ENCODE assay signal across 17 cellular contexts in genomic region chr1:205766038-205766437, GRCh38. TPM values are rescaled to one million over a fixed set of nuclear protein-coding genes. Genes with fewer than 3 reads are reported as not detected.
DNase-seq lines count a peak whose midpoint lies in the region; ATAC-seq, FAIRE-seq and TF ChIP-seq lines count a peak whose summit lies in the region.
"Had no signal": no experiment of that assay in that cellular context is flagged by ENCODE, and none has a peak within 500 bp of the region (broad histone marks: within the 10 kb centered on the region; RNA-seq: fewer than 3 reads in every experiment).

No MANE protein-coding gene starts in this region.

- FAIRE-seq in HTR-8/SVneo (lab: Jason Lieb, UNC), result no peak
- FAIRE-seq: H1 had no signal

- no peaks in the 10 kb centered on the region for H3K4me1 ChIP-seq in CD8-positive, alpha-beta T cell (ENCODE audit: insufficient read depth, low read length)
- H3K4me1 ChIP-seq in right lobe of liver, result no peaks in the 10 kb centered on the region
- H3K4me1 ChIP-seq in GM23338 (ENCODE audit: insufficient read depth), result no peaks in the 10 kb centered on the region

- no peak overlapping the region for H3K4me3 ChIP-seq in CD8-positive, alpha-beta T cell (ENCODE audit: low read depth, low read length)
- no peak overlapping the region for H3K4me3 ChIP-seq in right lobe of liver
- H3K4me3 ChIP-seq in GM23338, result no peak overlapping the region
- no peak overlapping the region for H3K4me3 ChIP-seq in MG63

- 57% methylated on average over 4 of the region's 5 CpGs for WGBS in right lobe of liver (ENCODE audit: insufficient coverage, low coverage, low lambda C conversion rate, missing lambda C conversion rate)

- no peaks in the 10 kb centered on the region for H3K9me2 ChIP-seq in GM23338 (ENCODE audit: insufficient read depth)

- intact Hi-C loops in CD8-positive, alpha-beta T cell (cut with DNase I, micrococcal nuclease), result no loop called here
- intact Hi-C loops in right lobe of liver (cut with DNase I), result no loop called here

- CTCF ChIA-PET in CD8-positive, alpha-beta T cell (lab: Charles Lee), result interaction anchor here (1.6 to 1.8 kb wide), 2 partner anchors 26 to 212 kb away, joined by 6 to 7 read pairs; no protein-coding TSS in a partner anchor

- H3K27ac ChIP-seq in CD8-positive, alpha-beta T cell (ENCODE audit: low read depth, low read length), result no peak overlapping the region
- H3K27ac ChIP-seq in right lobe of liver, result no peak overlapping the region
- H3K27ac ChIP-seq in GM23338 (ENCODE audit: low read depth), result no peak overlapping the region
- H3K27ac ChIP-seq: HL-60 had no signal

- no peak overlapping the region for H3K4me3 Mint-ChIP-seq in CD8-positive, alpha-beta T cell
- no peak overlapping the region for H3K4me3 Mint-ChIP-seq in GM23338
- H3K4me3 Mint-ChIP-seq: activated CD4-positive, alpha-beta memory T cell treated with anti-CD3 and anti-CD28 coated beads for 36 hours had no signal

- H3F3A ChIP-seq in GM23338 (replicated peaks; ENCODE audit: low read depth), result 0 out of 2 replicates have a peak, but pooled peaks cover 3% of the 10 kb centered on the region

- peak overlapping the region; percentile 75 for H3K27ac Mint-ChIP-seq in CD8-positive, alpha-beta T cell
- no peak overlapping the region for H3K27ac Mint-ChIP-seq in GM23338
- H3K27ac Mint-ChIP-seq: activated CD4-positive, alpha-beta memory T cell treated with anti-CD3 and anti-CD28 coated beads for 36 hours had no signal

- H4K20me1 ChIP-seq in GM23338 (replicated peaks; ENCODE audit: insufficient read depth), result no peaks in the 10 kb centered on the region

- peaks cover 21% of the 10 kb centered on the region for H3K36me3 ChIP-seq in CD8-positive, alpha-beta T cell (ENCODE audit: insufficient read depth, low read length)
- peaks cover 0 to 6% (median under 1%) of the 10 kb centered on the region in 4 donors for H3K36me3 ChIP-seq in right lobe of liver
- no peaks in the 10 kb centered on the region for H3K36me3 ChIP-seq in GM23338 (ENCODE audit: insufficient read depth)
- peaks cover 20% of the 10 kb centered on the region for H3K36me3 ChIP-seq in MG63

- POLR2A ChIA-PET in CD8-positive, alpha-beta T cell (lab: Charles Lee), result interaction anchor here (1.4 to 2.9 kb wide), 2 partner anchors 8 to 17 kb away, joined by 7 to 13 read pairs; partner anchors contain the start of genes NUCKS1 and RAB29

- H2AFZ ChIP-seq in GM23338, result no peak overlapping the region

- TF ChIP-seq POLR2A in right lobe of liver (IDR thresholded peaks at IDR 0.05), result no peak

- no peak overlapping the region for H3K4me2 ChIP-seq in GM23338

- peaks cover 46% of the 10 kb centered on the region for H3K36me3 Mint-ChIP-seq in CD8-positive, alpha-beta T cell
- H3K36me3 Mint-ChIP-seq in GM23338 (ENCODE audit: low read depth), result no peaks in the 10 kb centered on the region

- no peaks in the 10 kb centered on the region for H3K27me3 ChIP-seq in CD8-positive, alpha-beta T cell (ENCODE audit: insufficient read depth, low read length)
- H3K27me3 ChIP-seq in right lobe of liver, result no peaks in the 10 kb centered on the region
- no peaks in the 10 kb centered on the region for H3K27me3 ChIP-seq in GM23338 (ENCODE audit: insufficient read depth)
- no peaks in the 10 kb centered on the region for H3K27me3 ChIP-seq in MG63

- ATAC-seq in CD8-positive, alpha-beta T cell, result no peak
- ATAC-seq in right lobe of liver (no peak), GM23338 (no peak)

- H3K27me3 Mint-ChIP-seq in CD8-positive, alpha-beta T cell (ENCODE audit: low read depth), result no peaks in the 10 kb centered on the region
- peaks cover 2% of the 10 kb centered on the region for H3K27me3 Mint-ChIP-seq in GM23338 (ENCODE audit: insufficient read depth, low read depth, poor library complexity)
- H3K27me3 Mint-ChIP-seq: activated CD4-positive, alpha-beta memory T cell treated with anti-CD3 and anti-CD28 coated beads for 36 hours had no signal

- H3K9me3 Mint-ChIP-seq in CD8-positive, alpha-beta T cell, result no peaks in the 10 kb centered on the region
- no peaks in the 10 kb centered on the region for H3K9me3 Mint-ChIP-seq in GM23338
- H3K9me3 Mint-ChIP-seq: activated CD4-positive, alpha-beta memory T cell treated with anti-CD3 and anti-CD28 coated beads for 36 hours had no signal

- DNase-seq in CD8-positive, alpha-beta T cell, result no peak
- DNase-seq in HTR-8/SVneo (ENCODE audit: insufficient read length, low spot score) (peak; percentile 53), amniotic epithelial cell (ENCODE audit: low read depth) (peak; percentile 44), kidney tubule cell (ENCODE audit: low spot score) (peak; percentile 73), right lobe of liver (no peak), GM23338 (ENCODE audit: low spot score) (no peak), MG63 (no peak), NCI-H2227 (lab: John Stamatoyannopoulos, UW; ENCODE audit: unreplicated experiment) (no peak)
- DNase-seq: activated CD4-positive, alpha-beta memory T cell treated with anti-CD3 and anti-CD28 coated beads for 36 hours; activated gamma-delta T cell treated with Interleukin-2 at 50 U/mL for 16 hours; central memory CD4-positive, alpha-beta T cell; DMS53; glutamatergic neuron; NCI-H2029; NCI-H69 had no signal

- no peak for TF ChIP-seq CTCF in CD8-positive, alpha-beta T cell (IDR thresholded peaks at IDR 0.05)
- TF ChIP-seq CTCF in right lobe of liver (IDR thresholded peaks at IDR 0.05) (no peak), GM23338 (conservative IDR thresholded peaks at IDR 0.05; ENCODE audit: low read depth in 2 of 2) (no peak)

- H3K9me3 ChIP-seq in CD8-positive, alpha-beta T cell (ENCODE audit: low read length), result no peaks in the 10 kb centered on the region
- H3K9me3 ChIP-seq in right lobe of liver (no peaks in the 10 kb centered on the region), MG63 (0 out of 2 replicates have a peak, but pooled peaks cover 2% of the 10 kb centered on the region)

- H3K4me1 Mint-ChIP-seq in CD8-positive, alpha-beta T cell (ENCODE audit: low read depth), result peaks cover 12% of the 10 kb centered on the region
- H3K4me1 Mint-ChIP-seq in GM23338, result 0 out of 3 replicates have a peak, but pooled peaks cover 3% of the 10 kb centered on the region

- no peaks in the 10 kb centered on the region for H3K79me2 ChIP-seq in GM23338 (replicated peaks; ENCODE audit: insufficient read depth)

TF ChIP-seq in GM23338, 12 proteins besides CTCF, POLR2A, EP300 and RAD21 (continues in another document):
- TF ChIP-seq POLR2AphosphoS5 (IDR thresholded peaks at IDR 0.05; ENCODE audit: low read depth) (no peak), EZH2 (IDR thresholded peaks at IDR 0.05; ENCODE audit: low read depth, unreplicated experiment) (no peak), ZNF114 (CRISPR knock-in tag; IDR thresholded peaks at IDR 0.05) (no peak), STAT1 (IDR thresholded peaks at IDR 0.05; ENCODE audit: unreplicated experiment) (no peak), NANOG (IDR thresholded peaks at IDR 0.05; ENCODE audit: borderline replicate concordance) (no peak), ETS1 (IDR thresholded peaks at IDR 0.05) (no peak)
- TF ChIP-seq, protein P1, sequence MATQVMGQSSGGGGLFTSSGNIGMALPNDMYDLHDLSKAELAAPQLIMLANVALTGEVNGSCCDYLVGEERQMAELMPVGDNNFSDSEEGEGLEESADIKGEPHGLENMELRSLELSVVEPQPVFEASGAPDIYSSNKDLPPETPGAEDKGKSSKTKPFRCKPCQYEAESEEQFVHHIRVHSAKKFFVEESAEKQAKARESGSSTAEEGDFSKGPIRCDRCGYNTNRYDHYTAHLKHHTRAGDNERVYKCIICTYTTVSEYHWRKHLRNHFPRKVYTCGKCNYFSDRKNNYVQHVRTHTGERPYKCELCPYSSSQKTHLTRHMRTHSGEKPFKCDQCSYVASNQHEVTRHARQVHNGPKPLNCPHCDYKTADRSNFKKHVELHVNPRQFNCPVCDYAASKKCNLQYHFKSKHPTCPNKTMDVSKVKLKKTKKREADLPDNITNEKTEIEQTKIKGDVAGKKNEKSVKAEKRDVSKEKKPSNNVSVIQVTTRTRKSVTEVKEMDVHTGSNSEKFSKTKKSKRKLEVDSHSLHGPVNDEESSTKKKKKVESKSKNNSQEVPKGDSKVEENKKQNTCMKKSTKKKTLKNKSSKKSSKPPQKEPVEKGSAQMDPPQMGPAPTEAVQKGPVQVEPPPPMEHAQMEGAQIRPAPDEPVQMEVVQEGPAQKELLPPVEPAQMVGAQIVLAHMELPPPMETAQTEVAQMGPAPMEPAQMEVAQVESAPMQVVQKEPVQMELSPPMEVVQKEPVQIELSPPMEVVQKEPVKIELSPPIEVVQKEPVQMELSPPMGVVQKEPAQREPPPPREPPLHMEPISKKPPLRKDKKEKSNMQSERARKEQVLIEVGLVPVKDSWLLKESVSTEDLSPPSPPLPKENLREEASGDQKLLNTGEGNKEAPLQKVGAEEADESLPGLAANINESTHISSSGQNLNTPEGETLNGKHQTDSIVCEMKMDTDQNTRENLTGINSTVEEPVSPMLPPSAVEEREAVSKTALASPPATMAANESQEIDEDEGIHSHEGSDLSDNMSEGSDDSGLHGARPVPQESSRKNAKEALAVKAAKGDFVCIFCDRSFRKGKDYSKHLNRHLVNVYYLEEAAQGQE (IDR thresholded peaks at IDR 0.05; ENCODE audit: unreplicated experiment), result no peak

RNA-seq across cellular contexts. Expression of gene RAB29, which starts 9.2 kb away (rescaled TPM):
- total RNA-seq in CD8-positive, alpha-beta T cell, result 10 to 100 TPM; 14.0 to 15.9 TPM
- 10 to 100 TPM; 16.4 to 26.8 (median 21.2) TPM for total RNA-seq in right lobe of liver
- 9.1 and 14.8 TPM in 2 replicates for total RNA-seq in GM23338 (2014; rRNA removed; shearing (Covaris generic))
- 6.4 and 7.1 TPM in 2 replicates for polyA plus RNA-seq in GM23338 (2016; fragmentation: Nextera tagmentation; extraction: Ambion mirVana)
- 13.6 and 18.5 TPM in 2 replicates for total RNA-seq in MG63 (2014; rRNA removed; shearing (Covaris generic); ENCODE audit: low replicate concordance)

RNA-seq across cellular contexts. Expression of gene NUCKS1, which starts 16.1 kb away (rescaled TPM):
- total RNA-seq in CD8-positive, alpha-beta T cell, result 10 to 100 TPM; 70.5 to 95.3 TPM
- total RNA-seq in right lobe of liver, result 10 to 100 TPM; 32.8 to 91.1 (median 68.6) TPM
- 296 and 307 TPM in 2 replicates for total RNA-seq in GM23338 (2014; rRNA removed; shearing (Covaris generic))
- polyA plus RNA-seq in GM23338 (2016; fragmentation: Nextera tagmentation; extraction: Ambion mirVana), result 239 and 255 TPM in 2 replicates
- total RNA-seq in MG63 (2014; rRNA removed; shearing (Covaris generic); ENCODE audit: low replicate concordance), result 228 and 336 TPM in 2 replicates

RNA-seq across cellular contexts. Expression of gene SLC41A1, which starts 47.0 kb away (rescaled TPM):
- total RNA-seq in CD8-positive, alpha-beta T cell, result 10 to 100 TPM; 36.8 to 41.7 TPM
- total RNA-seq in right lobe of liver, result 1 to 10 TPM; 3.4 to 6.4 (median 4.6) TPM
- 22.1 and 30.0 TPM in 2 replicates for total RNA-seq in GM23338 (2014; rRNA removed; shearing (Covaris generic))
- polyA plus RNA-seq in GM23338 (2016; fragmentation: Nextera tagmentation; extraction: Ambion mirVana), result 11.8 and 15.7 TPM in 2 replicates
- 5.6 and 7.2 TPM in 2 replicates for total RNA-seq in MG63 (2014; rRNA removed; shearing (Covaris generic); ENCODE audit: low replicate concordance)

Comparison
In these comparisons a context has a peak if more than half of its experiments do, and no peak if none do; other contexts are left out.
1. DNase-seq: peak in HTR-8/SVneo (single experiment), amniotic epithelial cell (single experiment) and kidney tubule cell (single experiment); none in CD8-positive, alpha-beta T cell (0 of 7), right lobe of liver (0 of 3), GM23338 (single experiment), MG63 (single experiment) and NCI-H2227 (single experiment).